19 cellular contexts compared by ENCODE assay signal in genomic region chr5:96487859-96488258, GRCh38. TPM values are rescaled to one million over a fixed set of nuclear protein-coding genes. Genes with fewer than 3 reads are reported as not detected.
DNase-seq lines count a peak whose midpoint lies in the region; ATAC-seq, FAIRE-seq and TF ChIP-seq lines count a peak whose summit lies in the region.
"Had no signal": no experiment of that assay in that cellular context is flagged by ENCODE, and none has a peak within 500 bp of the region (broad histone marks: within the 10 kb centered on the region; RNA-seq: fewer than 3 reads in every experiment).

No MANE protein-coding gene starts in this region.

- H2BK20ac ChIP-seq in H9 (ENCODE audit: low read depth, low read length, poor library complexity, severe bottlenecking): no peak overlapping the region

- H3K27ac Mint-ChIP-seq in H9: no peak overlapping the region
- H3K27ac Mint-ChIP-seq in activated CD4-positive, alpha-beta memory T cell treated with anti-CD3 and anti-CD28 coated beads, Interleukin-2, amount 10 ng/mL, durations not matched to agents 7 days and 5 days: no peak overlapping the region
- H3K27ac Mint-ChIP-seq in Caco-2 (ENCODE audit: unreplicated experiment): no peak overlapping the region
- H3K27ac Mint-ChIP-seq: CD14-positive monocyte; CD8-positive, alpha-beta T cell had no signal

- H3K79me2 ChIP-seq in GM23248 (ENCODE audit: insufficient read depth): no peaks in the 10 kb centered on the region
- no peaks in the 10 kb centered on the region for H3K79me2 ChIP-seq in H9 (ENCODE audit: insufficient read depth, low read length)

- no peak overlapping the region for H4K5ac ChIP-seq in H9 (ENCODE audit: insufficient read length, low read depth, low read length)

- H4K20me1 ChIP-seq in GM23248 (ENCODE audit: insufficient read depth) (no peaks in the 10 kb centered on the region), H9 (ENCODE audit: control insufficient read depth, insufficient read depth, insufficient read length) (no peaks in the 10 kb centered on the region)

- no peak overlapping the region for H2BK5ac ChIP-seq in H9 (ENCODE audit: insufficient read length, low read length)

- H3K36me3 ChIP-seq in GM23248 (ENCODE audit: low read depth): no peaks in the 10 kb centered on the region
- H3K36me3 ChIP-seq in Caco-2 (ENCODE audit: control insufficient read depth, insufficient read depth, low read length): no peaks in the 10 kb centered on the region
- H3K36me3 ChIP-seq: BE2C had no signal

- no peak overlapping the region for H3T11ph ChIP-seq in H9 (ENCODE audit: low read length)

- no peak overlapping the region for H2BK120ac ChIP-seq in H9 (ENCODE audit: low read depth, low read length, poor library complexity, severe bottlenecking)

- 20% methylated on average over 1 of the region's 1 CpG for WGBS in A549 (ENCODE audit: missing lambda C conversion rate)
- 17 to 42% methylated on average over 1 of the region's 1 CpG for WGBS in GM23248 (ENCODE audit: low coverage in 1 of 2, low lambda C conversion rate in 2 of 2, missing lambda C conversion rate in 2 of 2), 2 experiments
- WGBS in H9 (ENCODE audit: extremely low coverage, insufficient read length, low lambda C conversion rate): no CpG with 5 or more reads among the region's 1 CpG

- no peak overlapping the region for H3K14ac ChIP-seq in H9 (ENCODE audit: insufficient read depth, low read length)

- no peak overlapping the region for H2BK12ac ChIP-seq in H9 (ENCODE audit: insufficient read length, low read depth, low read length)

- no peak overlapping the region for H2AK5ac ChIP-seq in H9 (ENCODE audit: insufficient read length, low read length)

- intact Hi-C loops in Caco-2 (cut with micrococcal nuclease; ENCODE audit: unreplicated experiment): no loop called here

- in situ Hi-C loops in GM23248 (cut with MboI): no loop called here

- peaks cover 8% of the 10 kb centered on the region; the same call in 1 of the 2 replicates for H3F3A ChIP-seq in GM23248 (ENCODE audit: insufficient read depth)

- H3K27me3 Mint-ChIP-seq in H9 (ENCODE audit: low read depth) (no peaks in the 10 kb centered on the region; the same call in 1 of the 2 replicates), Caco-2 (ENCODE audit: insufficient read depth, unreplicated experiment) (peaks cover 8% of the 10 kb centered on the region)
- peaks cover 6% of the 10 kb centered on the region for H3K27me3 Mint-ChIP-seq in activated CD4-positive, alpha-beta memory T cell treated with anti-CD3 and anti-CD28 coated beads, Interleukin-2, amount 10 ng/mL, durations not matched to agents 7 days and 5 days

- no peak overlapping the region for H3K18ac ChIP-seq in H9 (ENCODE audit: insufficient read length, low read depth, low read length)

- H3K4me3 ChIP-seq in A549 (no peak overlapping the region), GM23248 (no peak overlapping the region), cardiac fibroblast (replicated peaks in 1 of 2; ENCODE audit: low read depth in 2 of 2, low read length in 2 of 2) (no peak overlapping the region), fibroblast of villous mesenchyme (ENCODE audit: low read depth, low read length) (no peak overlapping the region), Caco-2 (ENCODE audit: low read depth, low read length) (no peak overlapping the region)
- H3K4me3 ChIP-seq: GM12878, K562 had no signal

- H3K4me1 ChIP-seq in A549 (peaks cover 19% of the 10 kb centered on the region; the same call in 2 of the 3 replicates), GM23248 (ENCODE audit: insufficient read depth) (peaks cover 20% of the 10 kb centered on the region), H9 (ENCODE audit: insufficient read depth, low read length) (peaks cover 3% of the 10 kb centered on the region; the same call in 1 of the 2 replicates), Caco-2 (no peaks in the 10 kb centered on the region)
- H3K4me1 ChIP-seq: BE2C had no signal

- no peaks in the 10 kb centered on the region for H3K4me1 Mint-ChIP-seq in H9
- H3K4me1 Mint-ChIP-seq in activated CD4-positive, alpha-beta memory T cell treated with anti-CD3 and anti-CD28 coated beads, Interleukin-2, amount 10 ng/mL, durations not matched to agents 7 days and 5 days: no peaks in the 10 kb centered on the region
- H3K4me1 Mint-ChIP-seq in Caco-2 (ENCODE audit: low read depth, unreplicated experiment): no peaks in the 10 kb centered on the region
- H3K4me1 Mint-ChIP-seq: CD14-positive monocyte had no signal

- BruUV-seq in Caco-2 (replicated peaks; lab: Mats Ljungman, UMichigan): no TSS peak

- H2AFZ ChIP-seq in GM23248: no peak overlapping the region
- no peak overlapping the region for H2AFZ ChIP-seq in H9 (ENCODE audit: low read length)

- DNase-seq in A549 (ENCODE audit: low read depth in 1 of 2, low spot score in 1 of 2): no peak
- DNase-seq in GM23248: peak; percentile 20
- DNase-seq in cardiac fibroblast (ENCODE audit: low read depth in 2 of 2): peak; percentile 17 to 64
- peak; percentile 11 for DNase-seq in fibroblast of villous mesenchyme (ENCODE audit: low read depth)
- DNase-seq in H9: no peak
- no peak for DNase-seq in activated CD4-positive, alpha-beta memory T cell treated with anti-CD3 and anti-CD28 coated beads, Interleukin-2, amount 10 ng/mL, durations not matched to agents 7 days and 5 days
- no peak for DNase-seq in Caco-2
- DNase-seq: 8988T; ACHN; BE2C; CD8-positive, alpha-beta T cell; COR-L47 had no signal

- H3K4me2 ChIP-seq in A549: peak overlapping the region; percentile 26; the same call in 2 of the 3 replicates
- no peak overlapping the region for H3K4me2 ChIP-seq in GM23248 (ENCODE audit: unreplicated experiment)
- H3K4me2 ChIP-seq in H9 (ENCODE audit: insufficient read depth, insufficient read length, low read length): no peak overlapping the region

- no peak for TF ChIP-seq CTCF in A549 (IDR thresholded peaks at IDR 0.05)
- no peak for TF ChIP-seq CTCF in cardiac fibroblast (IDR thresholded peaks at IDR 0.05; ENCODE audit: low read depth, low read length)
- TF ChIP-seq CTCF in fibroblast of villous mesenchyme (IDR thresholded peaks at IDR 0.05; ENCODE audit: insufficient read depth, low read depth, low read length): no peak
- no peak for TF ChIP-seq CTCF in H9 (conservative IDR thresholded peaks at IDR 0.05)
- no peak for TF ChIP-seq CTCF in Caco-2 (IDR thresholded peaks at IDR 0.05; ENCODE audit: insufficient read depth in 1 of 2, low read depth in 1 of 2, low read length in 1 of 2, severe bottlenecking in 1 of 2, unreplicated experiment in 1 of 2)

- H3K36me3 Mint-ChIP-seq in H9 (ENCODE audit: insufficient read depth in 1 of 3, low read depth in 3 of 3) (no peaks in the 10 kb centered on the region), Caco-2 (ENCODE audit: insufficient read depth, unreplicated experiment) (no peaks in the 10 kb centered on the region)
- H3K36me3 Mint-ChIP-seq in activated CD4-positive, alpha-beta memory T cell treated with anti-CD3 and anti-CD28 coated beads, Interleukin-2, amount 10 ng/mL, durations not matched to agents 7 days and 5 days (ENCODE audit: low read depth): no peaks in the 10 kb centered on the region
- H3K36me3 Mint-ChIP-seq: CD14-positive monocyte; CD8-positive, alpha-beta T cell had no signal

- POLR2A ChIA-PET in A549 (lab: Yijun Ruan, JAX) (no interaction called here), Caco-2 (lab: Charles Lee) (no interaction called here)
- POLR2A ChIA-PET in activated CD4-positive, alpha-beta memory T cell treated with anti-CD3 and anti-CD28 coated beads, Interleukin-2, amount 10 ng/mL, durations not matched to agents 7 days and 5 days (lab: Charles Lee): no interaction called here

- TF ChIP-seq EP300 in A549 (IDR thresholded peaks at IDR 0.05): no peak

- H3K9me3 Mint-ChIP-seq in H9 (no peaks in the 10 kb centered on the region), Caco-2 (ENCODE audit: unreplicated experiment) (no peaks in the 10 kb centered on the region)
- H3K9me3 Mint-ChIP-seq in activated CD4-positive, alpha-beta memory T cell treated with anti-CD3 and anti-CD28 coated beads, Interleukin-2, amount 10 ng/mL, durations not matched to agents 7 days and 5 days: no peaks in the 10 kb centered on the region
- H3K9me3 Mint-ChIP-seq: CD8-positive, alpha-beta T cell had no signal

- H4K91ac ChIP-seq in H9 (ENCODE audit: insufficient read length, low read depth, low read length): no peak overlapping the region

- no peak overlapping the region for H3K4ac ChIP-seq in H9 (ENCODE audit: low read depth, low read length)

- H2BK15ac ChIP-seq in H9 (ENCODE audit: low read depth, low read length): no peak overlapping the region

- no peak overlapping the region for H3K56ac ChIP-seq in H9 (ENCODE audit: insufficient read length, low read depth, low read length)

- CTCF ChIA-PET in A549 (lab: Yijun Ruan, JAX) (interaction anchor here (0.7 kb wide), 1 partner anchor 1018 kb away, joined by 3 read pairs; no protein-coding TSS in a partner anchor), Caco-2 (lab: Charles Lee) (no interaction called here)
- CTCF ChIA-PET in activated CD4-positive, alpha-beta memory T cell treated with anti-CD3 and anti-CD28 coated beads, Interleukin-2, amount 10 ng/mL, durations not matched to agents 7 days and 5 days (lab: Charles Lee): no interaction called here

- no peaks in the 10 kb centered on the region for H3K9me3 ChIP-seq in A549
- H3K9me3 ChIP-seq in GM23248 (ENCODE audit: low read depth): no peaks in the 10 kb centered on the region
- no peaks in the 10 kb centered on the region for H3K9me3 ChIP-seq in H9 (ENCODE audit: control insufficient read depth, low read depth, low read length)
- no peaks in the 10 kb centered on the region for H3K9me3 ChIP-seq in Caco-2
- H3K9me3 ChIP-seq: BE2C had no signal

- no peak overlapping the region for H3K23ac ChIP-seq in H9 (ENCODE audit: insufficient read length, low read depth, low read length)

- no peak for TF ChIP-seq RAD21 in A549 (conservative IDR thresholded peaks at IDR 0.05 in 1 of 2, IDR thresholded peaks at IDR 0.05 in 1 of 2)

- H3K4me3 Mint-ChIP-seq in H9 (no peak overlapping the region), Caco-2 (ENCODE audit: unreplicated experiment) (no peak overlapping the region)
- H3K4me3 Mint-ChIP-seq in activated CD4-positive, alpha-beta memory T cell treated with anti-CD3 and anti-CD28 coated beads, Interleukin-2, amount 10 ng/mL, durations not matched to agents 7 days and 5 days: no peak overlapping the region
- H3K4me3 Mint-ChIP-seq: CD14-positive monocyte; CD8-positive, alpha-beta T cell had no signal

- H3K27ac ChIP-seq in A549: no peak overlapping the region
- H3K27ac ChIP-seq in GM23248: no peak overlapping the region
- no peak overlapping the region for H3K27ac ChIP-seq in H9 (ENCODE audit: insufficient read length, low read depth, low read length)
- H3K27ac ChIP-seq: HL-60 had no signal

- H3K27me3 ChIP-seq in GM23248 (replicated peaks; ENCODE audit: insufficient read depth): no peaks in the 10 kb centered on the region
- H3K27me3 ChIP-seq in H9 (ENCODE audit: insufficient read depth, low read length): no peaks in the 10 kb centered on the region
- H3K27me3 ChIP-seq in Caco-2 (replicated peaks; ENCODE audit: control insufficient read depth, insufficient read depth, low read length): no peaks in the 10 kb centered on the region
- H3K27me3 ChIP-seq: BE2C had no signal

- peak; percentile 76 for FAIRE-seq in A549 (lab: Jason Lieb, UNC)
- FAIRE-seq: GM12878, H54, K562 had no signal

- ATAC-seq in A549 (no peak), GM21447 (IDR thresholded peaks at IDR 0.05; ENCODE audit: unreplicated experiment) (no peak)
- ATAC-seq: CD8-positive, alpha-beta T cell; GM12878; K562 had no signal

- H4K8ac ChIP-seq in H9 (replicated peaks; ENCODE audit: insufficient read length, low read depth, low read length): no peak overlapping the region

- TF ChIP-seq POLR2A in A549 (IDR thresholded peaks at IDR 0.05; ENCODE audit: low read length): no peak

- no peak overlapping the region for H3K9ac ChIP-seq in GM23248
- H3K9ac ChIP-seq in H9 (ENCODE audit: extremely low read depth, insufficient read length, low read length): no peak overlapping the region

- no peaks in the 10 kb centered on the region for H3K79me1 ChIP-seq in H9 (ENCODE audit: insufficient read depth, low read depth, low read length, poor library complexity, severe bottlenecking)

- no peaks in the 10 kb centered on the region for H3K23me2 ChIP-seq in H9 (ENCODE audit: insufficient read length, low read depth, low read length, poor library complexity, severe bottlenecking)

- no peaks in the 10 kb centered on the region for H3K9me2 ChIP-seq in GM23248 (ENCODE audit: insufficient read depth)

RNA-seq across cellular contexts. Expression of gene PCSK1, which starts 54.8 kb away (rescaled TPM):
- polyA plus RNA-seq in A549 (2011; rRNA removed) (0.13 and 0.17 TPM in 2 replicates), A549 (2017; fragmentation: RNase III; extraction: RNeasy Plus Mini Kit Qiagen cat#74134 plus additional on column Dnase treatment) (0.14 to 0.18 TPM (median 0.16 TPM) in 3 replicates), GM23248 (2016; fragmentation: Nextera tagmentation; extraction: Ambion mirVana) (1.2 and 1.6 TPM in 2 replicates)
- 0.01 and 0.04 TPM in 2 replicates for polyA plus RNA-seq in A549 (2012; cell fraction: cytosol; rRNA removed)
- 0.01 TPM in 2 replicates for polyA plus RNA-seq in A549 (2012; cell fraction: nucleus; rRNA removed)
- polyA minus RNA-seq in A549 (2011; rRNA and poly(A)+ RNA removed): 0.17 and 0.19 TPM in 2 replicates
- total RNA-seq in GM23248 (2014; rRNA removed; shearing (Covaris generic)): 0.13 and 0.86 TPM in 2 replicates
- total RNA-seq in fibroblast of villous mesenchyme (under 0.01 TPM in 1 of 2 replicates, not detected in the other), H9 (2021) (2.0 and 2.9 TPM in 2 replicates), Caco-2 (2022) (0.41 TPM in 1 of 2 replicates, not detected in the other)
- total RNA-seq in activated CD4-positive, alpha-beta memory T cell treated with anti-CD3 and anti-CD28 coated beads, Interleukin-2, amount 10 ng/mL, durations not matched to agents 7 days and 5 days: not detected
- total RNA-seq: CD8-positive, alpha-beta T cell; G401; K562 had no signal
- polyA plus RNA-seq: CD14-positive monocyte, K562 had no signal

Comparison
In these comparisons a context has a peak if more than half of its experiments do, and no peak if none do; other contexts are left out.
1. DNase-seq: peak in GM23248 (single experiment), cardiac fibroblast (2 of 2) and fibroblast of villous mesenchyme (single experiment); none in A549 (0 of 2), H9 (single experiment), activated CD4-positive, alpha-beta memory T cell treated with anti-CD3 and anti-CD28 coated beads, Interleukin-2, amount 10 ng/mL, durations not matched to agents 7 days and 5 days (single experiment) and Caco-2 (0 of 2).